In the genomic region with DNA sequence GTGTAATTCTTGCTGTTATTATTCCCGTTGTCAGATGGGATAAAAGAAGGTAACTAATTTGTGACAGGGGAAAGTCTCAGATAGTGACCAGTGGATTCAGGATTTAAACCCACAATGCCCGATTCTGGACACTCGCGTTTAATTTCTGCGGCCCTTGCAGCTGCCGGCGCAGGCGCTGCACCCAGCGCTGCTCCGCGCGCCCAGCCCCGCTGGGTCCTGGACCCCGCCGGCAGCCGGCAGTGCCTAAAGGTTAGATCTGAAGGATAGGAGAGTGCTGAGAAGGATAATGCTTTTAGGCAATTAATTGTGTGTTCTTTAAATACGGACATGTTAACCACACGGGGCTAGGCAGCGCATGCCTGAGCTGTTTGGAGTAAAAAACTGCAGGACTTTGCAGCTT, we compare ENCODE assay signal across 19 cellular contexts. TPM values are rescaled to one million over a fixed set of nuclear protein-coding genes. Genes with fewer than 3 reads are reported as not detected.
DNase-seq lines count a peak whose midpoint lies in the region; TF ChIP-seq lines count a peak whose summit lies in the region.
"Had no signal": no experiment of that assay in that cellular context is flagged by ENCODE, and none has a peak within 500 bp of the region (broad histone marks: within the 10 kb centered on the region; RNA-seq: fewer than 3 reads in every experiment).

No MANE protein-coding gene starts in this region.

- no peaks in the 10 kb centered on the region for H3K79me1 ChIP-seq in neuronal stem cell (ENCODE audit: low read depth, low read length)

- peak overlapping the region; percentile 72 for H2AFZ ChIP-seq in neuronal stem cell (ENCODE audit: low read length)

- peak overlapping the region; percentile 20 for H3K4me3 ChIP-seq in astrocyte of the cerebellum (ENCODE audit: low read depth, low read length)
- H3K4me3 ChIP-seq in neuronal stem cell (ENCODE audit: low read length in 2 of 2), result no peak overlapping the region
- H3K4me3 ChIP-seq: GM12878, K562, MG63 had no signal

- peaks cover 13 to 15% of the 10 kb centered on the region in 2 donors for H3K4me1 ChIP-seq in neuronal stem cell (ENCODE audit: control insufficient read depth in 2 of 2, insufficient read depth in 1 of 2, low read depth in 1 of 2, low read length in 2 of 2)

- TF ChIP-seq CTCF in astrocyte of the cerebellum (IDR thresholded peaks at IDR 0.05; ENCODE audit: low read depth, low read length, missing control alignments), result no peak

- peak overlapping the region; percentile 10 for H2BK12ac ChIP-seq in neuronal stem cell (ENCODE audit: low read length)

- H3K9ac ChIP-seq in neuronal stem cell (ENCODE audit: low read depth, low read length, poor library complexity), result no peak overlapping the region

- H3K36me3 ChIP-seq in neuronal stem cell (replicated peaks in 1 of 2; ENCODE audit: control insufficient read depth in 2 of 2, insufficient read depth in 2 of 2, low read length in 2 of 2), result peaks cover 0 to 4% of the 10 kb centered on the region in 2 donors
- H3K36me3 ChIP-seq: MG63 had no signal

- in situ Hi-C loops in astrocyte of the cerebellum (cut with HindIII; ENCODE audit: low sequenced_read_pairs), result no loop called here

- H3K4ac ChIP-seq in neuronal stem cell (ENCODE audit: low read length), result no peak overlapping the region

- H4K8ac ChIP-seq in neuronal stem cell (ENCODE audit: low read depth, low read length), result no peak overlapping the region

- peak; percentile 45 for DNase-seq in NCI-H146 (lab: John Stamatoyannopoulos, UW)
- peak; percentile 33 for DNase-seq in NCI-H2227 treated with DMSO at 0.1 percent for 48 hours (lab: John Stamatoyannopoulos, UW)
- no peak for DNase-seq in astrocyte of the cerebellum (ENCODE audit: low read depth)
- no peak for DNase-seq in neuronal stem cell (ENCODE audit: low spot score)
- no peak for DNase-seq in substantia nigra (lab: John Stamatoyannopoulos, UW)
- DNase-seq in T1000 (lab: John Stamatoyannopoulos, UW), result no peak
- DNase-seq in COR-L47 (lab: John Stamatoyannopoulos, UW), result no peak
- DNase-seq: Caco-2; CD4-positive, CD25-positive, alpha-beta regulatory T cell; DND-41; H9; HFFc6; MG63; NCI-H2029 treated with DMSO at 0.1 percent for 48 hours; NCI-H2171 treated with DMSO at 0.1 percent for 48 hours; NCI-H748 treated with DMSO at 0.1 percent for 48 hours; SIG-M5 had no signal

- peak overlapping the region; percentile 9 for H2BK15ac ChIP-seq in neuronal stem cell (ENCODE audit: low read length)

- no peak overlapping the region for H3K4me2 ChIP-seq in neuronal stem cell (ENCODE audit: insufficient read depth, low read length, poor library complexity, severe bottlenecking)

- no CpG with 5 or more reads among the region's 19 CpGs for WGBS in neuronal stem cell (ENCODE audit: extremely low coverage in 2 of 2, insufficient read length in 2 of 2, insufficient replicate concordance in 1 of 2), 2 donors

- no peaks in the 10 kb centered on the region for H3K27me3 ChIP-seq in neuronal stem cell (ENCODE audit: control insufficient read depth in 3 of 3, insufficient read depth in 3 of 3, low read depth in 1 of 3, low read length in 3 of 3)

- H2BK120ac ChIP-seq in neuronal stem cell (ENCODE audit: low read depth, low read length), result no peak overlapping the region

- no peak overlapping the region for H3K23ac ChIP-seq in neuronal stem cell (ENCODE audit: low read depth, low read length, poor library complexity)

- peaks cover 8 to 13% of the 10 kb centered on the region in 2 donors for H3K9me3 ChIP-seq in neuronal stem cell (replicated peaks in 1 of 2; ENCODE audit: control insufficient read depth in 2 of 2, insufficient read depth in 1 of 2, low read depth in 1 of 2, low read length in 2 of 2)
- H3K9me3 ChIP-seq: Caco-2, MG63 had no signal

- peak overlapping the region; percentile 72 for H4K91ac ChIP-seq in neuronal stem cell (ENCODE audit: low read depth, low read length, poor library complexity)

- H3K14ac ChIP-seq in neuronal stem cell (ENCODE audit: low read length), result no peak overlapping the region

- peak overlapping the region; percentile 24 for H2BK5ac ChIP-seq in neuronal stem cell (ENCODE audit: low read length)

- H2AK5ac ChIP-seq in neuronal stem cell (ENCODE audit: low read depth, low read length), result no peak overlapping the region

- H3K27ac ChIP-seq in neuronal stem cell (replicated peaks; ENCODE audit: low read length) (peak overlapping the region; percentile 56), substantia nigra (ENCODE audit: low read depth, low read length, poor library complexity, severe bottlenecking) (no peak overlapping the region)

- H3K18ac ChIP-seq in neuronal stem cell (ENCODE audit: low read length), result peak overlapping the region; percentile 76

RNA-seq across cellular contexts. Expression of gene MKRN3, which starts 3.6 kb away (rescaled TPM):
- 0.49 TPM for polyA plus RNA-seq in neuronal stem cell (2013, experiment 1 of 2)
- polyA plus RNA-seq in neuronal stem cell (2013, experiment 2 of 2), result 0.28 TPM

Comparison
In these comparisons a context has a peak if more than half of its experiments do, and no peak if none do; other contexts are left out.
1. DNase-seq: peak in NCI-H146 (single experiment) and NCI-H2227 treated with DMSO at 0.1 percent for 48 hours (single experiment); none in astrocyte of the cerebellum (single experiment), neuronal stem cell (single experiment), substantia nigra (0 of 49), T1000 (single experiment) and COR-L47 (single experiment).